ENCODE assay signal across 8 cellular contexts in genomic region chr1:23867542-23867952, GRCh38. TPM values are rescaled to one million over a fixed set of nuclear protein-coding genes. Genes with fewer than 3 reads are reported as not detected.
DNase-seq lines count a peak whose midpoint lies in the region; ATAC-seq and TF ChIP-seq lines count a peak whose summit lies in the region.

No MANE protein-coding gene starts in this region.

- peaks cover 4 to 7% of the 10 kb centered on the region in 2 donors for H3K27me3 Mint-ChIP-seq in natural killer cell (ENCODE audit: low read depth in 2 of 2)

- H3K4me3 ChIP-seq in AG09309 (ENCODE audit: control insufficient read depth, low read depth, low read length) (peak overlapping the region; percentile 74), LNCaP clone FGC (ENCODE audit: low read depth, low read length) (peak overlapping the region; percentile 60)

- DNase-seq in AG09309 (ENCODE audit: low read depth) (no peak), LNCaP clone FGC (ENCODE audit: low read depth) (no peak), dermis blood vessel endothelial cell (peak; percentile 2), natural killer cell (peak; percentile 16), EL (no peak)

- peak overlapping the region; percentile 92 for H3K4me3 Mint-ChIP-seq in natural killer cell

- no peaks in the 10 kb centered on the region for H3K36me3 Mint-ChIP-seq in natural killer cell

- TF ChIP-seq CTCF in AG09309 (IDR thresholded peaks at IDR 0.05; ENCODE audit: control insufficient read depth, insufficient read depth, low read depth, low read length, missing control alignments), result no peak
- TF ChIP-seq CTCF in LNCaP clone FGC (IDR thresholded peaks at IDR 0.05; ENCODE audit: control insufficient read depth, extremely low read depth, insufficient read depth), result no peak
- TF ChIP-seq CTCF in natural killer cell (IDR thresholded peaks at IDR 0.05), result no peak

- intact Hi-C loops in natural killer cell (cut with micrococcal nuclease), result no loop called here

- peaks cover 23 to 30% of the 10 kb centered on the region in 2 donors for H3K4me1 Mint-ChIP-seq in natural killer cell

- no peaks in the 10 kb centered on the region for H3K9me3 Mint-ChIP-seq in natural killer cell

- peak overlapping the region; percentile 80 to 87 for H3K27ac Mint-ChIP-seq in natural killer cell

- ATAC-seq in GM21367 (IDR thresholded peaks at IDR 0.05; ENCODE audit: unreplicated experiment) (peak; percentile 15), natural killer cell (no peak), GM19395 (IDR thresholded peaks at IDR 0.05; ENCODE audit: unreplicated experiment) (no peak)
- no peak for ATAC-seq in activated CD4-positive, CD25-positive, alpha-beta regulatory T cell treated with anti-CD3 and anti-CD28 coated beads, Interleukin-2, amount 50 U/mL, for 24 hours

RNA-seq across cellular contexts. Expression of gene FUCA1, which starts 0.5 kb away (rescaled TPM):
- total RNA-seq in dermis blood vessel endothelial cell, result 10.7 and 20.6 TPM in 2 replicates
- total RNA-seq in natural killer cell, result 10 to 100 TPM in 2 of 3 donors, 1 to 10 TPM in 1; 6.8 to 12.5 (median 11.9) TPM

RNA-seq across cellular contexts. Expression of gene HMGCL, which starts 42.3 kb away (rescaled TPM):
- total RNA-seq in dermis blood vessel endothelial cell (52.5 and 59.9 TPM in 2 replicates), natural killer cell (10 to 100 TPM; 16.8 to 26.9 (median 17.0) TPM)

RNA-seq across cellular contexts. Expression of gene CNR2, which starts 45.6 kb away (rescaled TPM):
- not detected in 2 replicates for total RNA-seq in dermis blood vessel endothelial cell
- 10 to 100 TPM in 1 of 3 donors, 1 to 10 TPM in 2; 5.3 to 12.0 (median 6.1) TPM for total RNA-seq in natural killer cell

Comparison
In these comparisons a context has a peak if more than half of its experiments do, and no peak if none do; other contexts are left out.
1. DNase-seq: peak in dermis blood vessel endothelial cell (single experiment) and natural killer cell (single experiment); none in AG09309 (single experiment), LNCaP clone FGC (single experiment) and EL (single experiment).